22 cellular contexts compared by ENCODE assay signal in the genomic region with DNA sequence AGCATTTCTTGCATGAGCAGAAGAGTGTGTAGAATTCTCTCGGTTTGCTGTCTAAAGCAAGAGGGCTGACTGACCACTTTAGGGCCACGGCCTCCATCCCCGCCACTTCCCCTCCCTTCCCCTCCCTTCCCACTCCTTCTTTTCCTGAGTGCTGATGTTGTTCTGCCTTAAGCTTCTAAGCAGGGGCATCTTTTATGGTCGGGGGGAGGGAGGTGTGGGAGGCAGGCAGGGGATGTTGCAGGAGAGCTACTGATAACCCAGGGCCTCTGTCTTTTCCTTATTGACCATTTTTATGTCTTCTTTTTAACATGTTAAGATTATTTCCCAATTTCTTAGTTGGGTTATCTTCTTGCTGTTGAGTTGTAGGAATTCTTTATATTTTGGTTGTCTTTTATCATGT. TPM values are rescaled to one million over a fixed set of nuclear protein-coding genes. Genes with fewer than 3 reads are reported as not detected.
DNase-seq lines count a peak whose midpoint lies in the region; ATAC-seq, FAIRE-seq and TF ChIP-seq lines count a peak whose summit lies in the region.
"Had no signal": no experiment of that assay in that cellular context is flagged by ENCODE, and none has a peak within 500 bp of the region (broad histone marks: within the 10 kb centered on the region; RNA-seq: fewer than 3 reads in every experiment).

No MANE protein-coding gene starts in this region.

- POLR2A ChIA-PET in K562 (lab: Yijun Ruan, JAX): interaction anchor here (1.7 kb wide), 1 partner anchor 8 kb away, joined by 5 read pairs; no protein-coding TSS in a partner anchor

- H3K4me1 Mint-ChIP-seq in natural killer cell: peaks cover 84% of the 10 kb centered on the region in 2 donors
- H3K4me1 Mint-ChIP-seq in natural killer cell treated with Interleukin-12 subunit alpha and Interleukin-12 subunit beta and Interleukin-15 and Interleukin-18, amount 100 ng/mL, for 72 hours (ENCODE audit: low read depth in 2 of 2): peaks cover 54 to 60% of the 10 kb centered on the region in 2 donors

- peaks cover 6% of the 10 kb centered on the region for H3K79me1 ChIP-seq in trophoblast cell (ENCODE audit: low read length)

- peak; percentile 42 for FAIRE-seq in K562 (lab: Jason Lieb, UNC)
- FAIRE-seq: GM12878, H1, HTR-8/SVneo had no signal

- no peaks in the 10 kb centered on the region for H3K9me1 ChIP-seq in K562 (ENCODE audit: control insufficient read depth, insufficient read depth, low read length)

- H3K27ac ChIP-seq in K562 (ENCODE audit: extremely low read depth, low read depth, low read length) (no peak overlapping the region), trophoblast cell (ENCODE audit: low read depth, low read length) (no peak overlapping the region)
- H3K27ac ChIP-seq: BLaER1 had no signal

- no peak; the same call in 1 of the 2 replicates for TF ChIP-seq EP300 in K562 (IDR thresholded peaks at IDR 0.05; ENCODE audit: low read length)

- H3K9me3 Mint-ChIP-seq in natural killer cell: no peaks in the 10 kb centered on the region
- H3K9me3 Mint-ChIP-seq in natural killer cell treated with Interleukin-12 subunit alpha and Interleukin-12 subunit beta and Interleukin-15 and Interleukin-18, amount 100 ng/mL, for 72 hours: no peaks in the 10 kb centered on the region
- H3K9me3 Mint-ChIP-seq: CD14-positive monocyte; CD4-positive, alpha-beta memory T cell; HFFc6; IgD-negative memory B cell had no signal

- peaks cover 5% of the 10 kb centered on the region; the same call in 1 of the 3 replicates for H3K36me3 ChIP-seq in K562 (ENCODE audit: control insufficient read depth, insufficient read depth, low read length)
- peaks cover 0 to 3% of the 10 kb centered on the region in 2 experiments for H3K36me3 ChIP-seq in trophoblast cell (ENCODE audit: control insufficient read depth in 1 of 2, insufficient read depth in 2 of 2, low read length in 2 of 2)

- no peaks in the 10 kb centered on the region for H3K36me3 Mint-ChIP-seq in natural killer cell
- H3K36me3 Mint-ChIP-seq in natural killer cell treated with Interleukin-12 subunit alpha and Interleukin-12 subunit beta and Interleukin-15 and Interleukin-18, amount 100 ng/mL, for 72 hours: peaks cover 4% of the 10 kb centered on the region

- no peak overlapping the region for H4K91ac ChIP-seq in trophoblast cell (ENCODE audit: low read depth, low read length)

- H3K4ac ChIP-seq in trophoblast cell (ENCODE audit: low read depth, low read length): peak overlapping the region; percentile 96

- no peak overlapping the region for H2AK5ac ChIP-seq in trophoblast cell (ENCODE audit: low read length)

- H3K4me2 ChIP-seq in K562 (ENCODE audit: insufficient read depth, low read length) (no peak overlapping the region), trophoblast cell (ENCODE audit: low read length) (no peak overlapping the region)
- H3K4me2 ChIP-seq: BLaER1 had no signal

- no peaks in the 10 kb centered on the region for H3K27me3 Mint-ChIP-seq in natural killer cell (ENCODE audit: low read depth in 2 of 2)
- H3K27me3 Mint-ChIP-seq in natural killer cell treated with Interleukin-12 subunit alpha and Interleukin-12 subunit beta and Interleukin-15 and Interleukin-18, amount 100 ng/mL, for 72 hours: no peaks in the 10 kb centered on the region
- H3K27me3 Mint-ChIP-seq: CD4-positive, alpha-beta memory T cell; IgD-negative memory B cell had no signal

- no peaks in the 10 kb centered on the region for H3K9me3 ChIP-seq in K562 (replicated peaks; ENCODE audit: control insufficient read depth, insufficient read depth, low read depth, low read length)
- H3K9me3 ChIP-seq in trophoblast cell (ENCODE audit: insufficient read depth, low read depth, low read length): peaks cover 2% of the 10 kb centered on the region

- H3K14ac ChIP-seq in trophoblast cell (ENCODE audit: low read length): no peak overlapping the region

- 43% methylated on average over 3 of the region's 4 CpGs for WGBS in K562 (ENCODE audit: insufficient coverage, low coverage, missing lambda C conversion rate)
- WGBS in trophoblast cell (ENCODE audit: extremely low coverage, insufficient coverage, insufficient read length): no CpG with 5 or more reads among the region's 4 CpGs

- no peak overlapping the region for H2BK5ac ChIP-seq in trophoblast cell (ENCODE audit: low read depth, low read length, poor library complexity)

- intact Hi-C loops in natural killer cell (cut with micrococcal nuclease) (no loop called here), K562 (cut with micrococcal nuclease) (no loop called here)

- no peak for DNase-seq in natural killer cell
- no peak for DNase-seq in natural killer cell treated with Interleukin-12 subunit alpha and Interleukin-12 subunit beta and Interleukin-15 and Interleukin-18, amount 100 ng/mL, for 72 hours (ENCODE audit: low spot score)
- peak; percentile 29 for DNase-seq in OCI-M1 (lab: John Stamatoyannopoulos, UW)
- DNase-seq in K562 (ENCODE audit: extremely low read depth in 1 of 4, low spot score in 3 of 4): peak; percentile 23 to 69 (median 38)
- DNase-seq in trophoblast cell: no peak
- no peak for DNase-seq in NCI-H1436 treated with DMSO at 0.1 percent for 48 hours (lab: John Stamatoyannopoulos, UW)
- no peak for DNase-seq in NCI-H187 treated with DMSO at 0.1 percent for 48 hours (lab: John Stamatoyannopoulos, UW)
- DNase-seq in mesenteric fat pad (ENCODE audit: low spot score): no peak
- DNase-seq: 8988T; CD4-positive, alpha-beta memory T cell; DMS 273 treated with DMSO at 0.1 percent for 48 hours; DMS53; DND-41; EL; HCEC 1CT; HFFc6 had no signal

- ATAC-seq in natural killer cell (no peak), K562 (peak; percentile 28)
- ATAC-seq in natural killer cell treated with Interleukin-12 subunit alpha and Interleukin-12 subunit beta and Interleukin-15 and Interleukin-18, amount 100 ng/mL, for 72 hours: no peak
- ATAC-seq: GM12878 had no signal

- H3K18ac ChIP-seq in trophoblast cell (ENCODE audit: low read length): no peak overlapping the region

- in situ Hi-C loops in K562 (cut with MboI): no loop called here

- peak overlapping the region; percentile 9 to 55 for H3K27ac Mint-ChIP-seq in natural killer cell
- no peak overlapping the region for H3K27ac Mint-ChIP-seq in natural killer cell treated with Interleukin-12 subunit alpha and Interleukin-12 subunit beta and Interleukin-15 and Interleukin-18, amount 100 ng/mL, for 72 hours
- H3K27ac Mint-ChIP-seq: HFFc6, IgD-negative memory B cell had no signal

- H3K4me3 ChIP-seq in K562 (no peak overlapping the region), trophoblast cell (ENCODE audit: low read depth, low read length) (no peak overlapping the region)
- H3K4me3 ChIP-seq: BLaER1, GM12878 had no signal

- TF ChIP-seq CTCF in natural killer cell (IDR thresholded peaks at IDR 0.05) (no peak), K562 (IDR thresholded peaks at IDR 0.05 in 2 of 3, conservative IDR thresholded peaks at IDR 0.05 in 1 of 3; ENCODE audit: insufficient read depth in 2 of 3, low read depth in 1 of 3, low read length in 3 of 3) (no peak)

- peaks cover 44% of the 10 kb centered on the region in 2 experiments for H3K4me1 ChIP-seq in K562 (replicated peaks in 1 of 2; ENCODE audit: control insufficient read depth in 2 of 2, insufficient read depth in 2 of 2, low read length in 2 of 2)
- peaks cover 17 to 21% of the 10 kb centered on the region in 2 experiments for H3K4me1 ChIP-seq in trophoblast cell (ENCODE audit: control insufficient read depth in 1 of 2, insufficient read depth in 2 of 2, low read length in 2 of 2)

- no peak for TF ChIP-seq RAD21 in K562 (CRISPR knock-in tag; conservative IDR thresholded peaks at IDR 0.05 in 1 of 2, IDR thresholded peaks at IDR 0.05 in 1 of 2)

- H2BK12ac ChIP-seq in trophoblast cell (ENCODE audit: low read length): no peak overlapping the region

- H3K4me3 Mint-ChIP-seq in natural killer cell: no peak overlapping the region
- no peak overlapping the region for H3K4me3 Mint-ChIP-seq in natural killer cell treated with Interleukin-12 subunit alpha and Interleukin-12 subunit beta and Interleukin-15 and Interleukin-18, amount 100 ng/mL, for 72 hours
- H3K4me3 Mint-ChIP-seq: CD14-positive monocyte, HFFc6 had no signal

- no peak overlapping the region for H3K23ac ChIP-seq in trophoblast cell (ENCODE audit: low read length)

- H2AFZ ChIP-seq in K562 (ENCODE audit: low read depth, low read length) (no peak overlapping the region), trophoblast cell (ENCODE audit: insufficient read depth, low read length, poor library complexity) (no peak overlapping the region)

- H3K79me2 ChIP-seq in K562 (ENCODE audit: control insufficient read depth, insufficient read depth, low read length): peaks cover 100% of the 10 kb centered on the region
- H3K79me2 ChIP-seq in trophoblast cell (ENCODE audit: control insufficient read depth, insufficient read depth, low read length, poor library complexity): peaks cover 28% of the 10 kb centered on the region

- peaks cover 14% of the 10 kb centered on the region; the same call in 1 of the 2 replicates for H4K20me1 ChIP-seq in K562 (replicated peaks; ENCODE audit: control insufficient read depth, insufficient read depth, low read length)

- no peaks in the 10 kb centered on the region for H3K27me3 ChIP-seq in K562 (ENCODE audit: control insufficient read depth in 2 of 2, insufficient read depth in 2 of 2, low read length in 2 of 2)
- H3K27me3 ChIP-seq in trophoblast cell (ENCODE audit: insufficient read depth, low read length): no peaks in the 10 kb centered on the region
- H3K27me3 ChIP-seq: BLaER1 had no signal

- no peak overlapping the region for H4K12ac ChIP-seq in trophoblast cell (ENCODE audit: low read depth, low read length)

- H3K9ac ChIP-seq in K562 (ENCODE audit: insufficient read depth in 1 of 2, low read depth in 2 of 2, low read length in 2 of 2): no peak overlapping the region
- H3K9ac ChIP-seq in trophoblast cell (ENCODE audit: low read length): no peak overlapping the region
- H3K9ac ChIP-seq: BLaER1 had no signal

- H2BK120ac ChIP-seq in trophoblast cell (ENCODE audit: insufficient read depth, low read length, poor library complexity): no peak overlapping the region

- TF ChIP-seq POLR2A in K562 (conservative IDR thresholded peaks at IDR 0.05): no peak

- H4K8ac ChIP-seq in trophoblast cell (ENCODE audit: low read depth, low read length): no peak overlapping the region

- CTCF ChIA-PET in K562 (lab: Yijun Ruan, JAX; ENCODE audit: low intra/inter-chr PET ratio): no interaction called here

- no TSS peak for BruUV-seq in K562 (replicated peaks; lab: Mats Ljungman, UMichigan)

RNA-seq across cellular contexts. Expression of a gene that starts 15.1 kb away (rescaled TPM):
- 10 to 100 TPM; 67.0 to 95.4 (median 76.4) TPM for total RNA-seq in natural killer cell
- total RNA-seq in natural killer cell treated with Interleukin-12 subunit alpha and Interleukin-12 subunit beta and Interleukin-15 and Interleukin-18, amount 100 ng/mL, for 72 hours: 10 to 100 TPM; 35.6 to 39.7 TPM
- total RNA-seq in K562 (2011; cell fraction: chromatin; rRNA removed; ENCODE audit: low replicate concordance): 27.5 and 92.2 TPM in 2 replicates
- 14.8 and 22.9 TPM in 2 replicates for total RNA-seq in K562 (2011; cell fraction: nucleolus; rRNA removed)
- 34.8 and 45.6 TPM in 2 replicates for total RNA-seq in K562 (2011; cell fraction: nucleoplasm; rRNA removed)
- 26.4 and 31.4 TPM in 2 replicates for total RNA-seq in K562 (2014; rRNA removed)
- total RNA-seq in K562 (2014; rRNA removed; fragmentation: Illumina TruSeq; extraction: Trizol): 44.9 and 49.0 TPM in 2 replicates
- 36.4 and 42.4 TPM in 2 replicates for total RNA-seq in K562 (2015; rRNA removed; fragmentation: Illumina TruSeq; extraction: Trizol)
- total RNA-seq in K562 (2021): 36.5 and 42.1 TPM in 2 replicates
- polyA plus RNA-seq in K562 (2011; rRNA removed): 18.5 and 27.7 TPM in 2 replicates
- polyA plus RNA-seq in K562 (2011; cell fraction: cytosol; rRNA removed): 7.7 and 11.9 TPM in 2 replicates
- polyA plus RNA-seq in K562 (2011; cell fraction: nucleus; rRNA removed): 17.4 and 26.8 TPM in 2 replicates
- 16.4 and 19.6 TPM in 2 replicates for polyA plus RNA-seq in K562 (2012)
- 30.4 and 33.8 TPM in 2 replicates for polyA plus RNA-seq in K562 (2014; fragmentation: Illumina TruSeq; extraction: Trizol)
- polyA plus RNA-seq in K562 (2014; fragmentation: Nextera tagmentation; extraction: Ambion mirVana): 1 to 10 TPM; 7.8 to 8.0 TPM
- 16.4 and 23.7 TPM in 2 replicates for polyA plus RNA-seq in K562 (2014; rRNA removed)
- polyA minus RNA-seq in K562 (2011; rRNA and poly(A)+ RNA removed): 135 TPM in 2 replicates
- polyA minus RNA-seq in K562 (2011; cell fraction: cytosol; rRNA and poly(A)+ RNA removed): 21.7 and 28.6 TPM in 2 replicates
- 61.0 and 114 TPM in 2 replicates for polyA minus RNA-seq in K562 (2011; cell fraction: nucleus; rRNA and poly(A)+ RNA removed)
- 44.5 and 45.5 TPM in 2 replicates for polyA plus RNA-seq in trophoblast cell (2013)
- total RNA-seq in mesenteric fat pad: 52.3 TPM

Comparison
In these comparisons a context has a peak if more than half of its experiments do, and no peak if none do; other contexts are left out.
1. H3K27ac Mint-ChIP-seq: peak in natural killer cell (2 of 2); none in natural killer cell treated with Interleukin-12 subunit alpha and Interleukin-12 subunit beta and Interleukin-15 and Interleukin-18, amount 100 ng/mL, for 72 hours (0 of 2).
2. DNase-seq: peak in OCI-M1 (single experiment) and K562 (4 of 4); none in natural killer cell (single experiment), natural killer cell treated with Interleukin-12 subunit alpha and Interleukin-12 subunit beta and Interleukin-15 and Interleukin-18, amount 100 ng/mL, for 72 hours (single experiment), trophoblast cell (0 of 2), NCI-H1436 treated with DMSO at 0.1 percent for 48 hours (single experiment), NCI-H187 treated with DMSO at 0.1 percent for 48 hours (single experiment) and mesenteric fat pad (single experiment).